6 cellular contexts compared by ENCODE assay signal in genomic region chr16:30076276-30076791, GRCh38. TPM values are rescaled to one million over a fixed set of nuclear protein-coding genes. Genes with fewer than 3 reads are reported as not detected.
A peak's percentile ranks its signal among the peaks of the same experiment; 100 is the strongest.
DNase-seq lines count a peak whose midpoint lies in the region.

No MANE protein-coding gene starts in this region.

- peaks cover 50% of the 10 kb centered on the region for H3K4me1 Mint-ChIP-seq in activated naive CD4-positive, alpha-beta T cell treated with anti-CD3 and anti-CD28 coated beads, Interleukin-2, amount 10 ng/mL, durations not matched to agents 7 days and 5 days

- H2BK5ac ChIP-seq in mesendoderm (ENCODE audit: low read length), result no peak overlapping the region

- peak; percentile 7 for DNase-seq in activated effector memory CD4-positive, alpha-beta T cell treated with Interleukin-2 at 50 U/mL for 16 hours
- no peak for DNase-seq in activated effector memory CD4-positive, alpha-beta T cell treated with anti-CD3 and anti-CD28 coated beads, Interleukin-2, amount 50 U/mL, for 16 hours
- DNase-seq in activated naive CD4-positive, alpha-beta T cell treated with anti-CD3 and anti-CD28 coated beads, Interleukin-2, amount 10 ng/mL, durations not matched to agents 7 days and 5 days, result peak; percentile 46
- DNase-seq in mesendoderm, result no peak
- DNase-seq in NCI-H1694 treated with DMSO at 0.1 percent for 48 hours (lab: John Stamatoyannopoulos, UW), result no peak
- DNase-seq in NCI-H510A treated with DMSO at 0.1 percent for 48 hours (lab: John Stamatoyannopoulos, UW), result no peak

- peak overlapping the region; percentile 93 for H3K27ac Mint-ChIP-seq in activated naive CD4-positive, alpha-beta T cell treated with anti-CD3 and anti-CD28 coated beads, Interleukin-2, amount 10 ng/mL, durations not matched to agents 7 days and 5 days

- H2BK15ac ChIP-seq in mesendoderm (replicated peaks; ENCODE audit: low read depth), result no peak overlapping the region

- peaks cover 31% of the 10 kb centered on the region for H3K79me2 ChIP-seq in mesendoderm (ENCODE audit: control insufficient read depth, insufficient read depth, low read length)

- peaks cover 2% of the 10 kb centered on the region for H3K4me1 ChIP-seq in mesendoderm (ENCODE audit: control insufficient read depth, low read depth, low read length)

- peak overlapping the region; percentile 25 for H3K27ac ChIP-seq in mesendoderm (ENCODE audit: low read depth, low read length)

- peak overlapping the region; percentile 99 for H3K56ac ChIP-seq in mesendoderm (ENCODE audit: low read length)

- CTCF ChIA-PET in activated naive CD4-positive, alpha-beta T cell treated with anti-CD3 and anti-CD28 coated beads, Interleukin-2, amount 10 ng/mL, durations not matched to agents 7 days and 5 days (lab: Charles Lee), result interaction anchor here (0.9 to 7.7 kb wide), 4 partner anchors 9 to 17 kb away, joined by 3 to 54 read pairs (median 6); partner anchors contain the start of genes ALDOA and TBX6

- peak overlapping the region; percentile 97 for H3K4me3 ChIP-seq in mesendoderm (ENCODE audit: low read length)

- H3K79me1 ChIP-seq in mesendoderm (ENCODE audit: low read length), result peaks cover 26% of the 10 kb centered on the region

- peak overlapping the region; percentile 75 for H3K18ac ChIP-seq in mesendoderm (ENCODE audit: low read length)

- no peak overlapping the region for H4K5ac ChIP-seq in mesendoderm (ENCODE audit: low read length)

- H3K27me3 ChIP-seq in mesendoderm (ENCODE audit: insufficient read depth, low read length, poor library complexity), result no peaks in the 10 kb centered on the region

- peak overlapping the region; percentile 97 for H3K4me2 ChIP-seq in mesendoderm (ENCODE audit: low read length)

- H3K27me3 Mint-ChIP-seq in activated naive CD4-positive, alpha-beta T cell treated with anti-CD3 and anti-CD28 coated beads, Interleukin-2, amount 10 ng/mL, durations not matched to agents 7 days and 5 days, result no peaks in the 10 kb centered on the region

- no peak overlapping the region for H2BK120ac ChIP-seq in mesendoderm (ENCODE audit: low read depth, low read length)

- peak overlapping the region; percentile 64 for H3K4ac ChIP-seq in mesendoderm (ENCODE audit: low read depth, low read length)

- H3K4me3 Mint-ChIP-seq in activated naive CD4-positive, alpha-beta T cell treated with anti-CD3 and anti-CD28 coated beads, Interleukin-2, amount 10 ng/mL, durations not matched to agents 7 days and 5 days, result peak overlapping the region; percentile 86

- no peak overlapping the region for H4K8ac ChIP-seq in mesendoderm (ENCODE audit: low read depth, low read length)

- H3K36me3 Mint-ChIP-seq in activated naive CD4-positive, alpha-beta T cell treated with anti-CD3 and anti-CD28 coated beads, Interleukin-2, amount 10 ng/mL, durations not matched to agents 7 days and 5 days, result peaks cover 51% of the 10 kb centered on the region

- H3K9ac ChIP-seq in mesendoderm (ENCODE audit: low read length), result peak overlapping the region; percentile 98

- no peaks in the 10 kb centered on the region for H3K9me3 Mint-ChIP-seq in activated naive CD4-positive, alpha-beta T cell treated with anti-CD3 and anti-CD28 coated beads, Interleukin-2, amount 10 ng/mL, durations not matched to agents 7 days and 5 days

- peak overlapping the region; percentile 24 for H3K23ac ChIP-seq in mesendoderm (ENCODE audit: low read length)

- H2AK5ac ChIP-seq in mesendoderm (ENCODE audit: low read length), result peak overlapping the region; percentile 65

- no CpG with 5 or more reads among the region's 33 CpGs for WGBS in mesendoderm (ENCODE audit: extremely low coverage, insufficient coverage, low lambda C conversion rate)

- H3K36me3 ChIP-seq in mesendoderm (ENCODE audit: control insufficient read depth, insufficient read depth, low read length), result peaks cover 13% of the 10 kb centered on the region

RNA-seq across cellular contexts. Expression of gene PPP4C, which starts 0.5 kb away (rescaled TPM):
- 94.2 TPM for polyA plus RNA-seq in mesendoderm (2013, experiment 1 of 2)
- polyA plus RNA-seq in mesendoderm (2013, experiment 2 of 2), result 93.5 TPM

RNA-seq across cellular contexts. Expression of gene ALDOA, which starts 10.8 kb away (rescaled TPM):
- polyA plus RNA-seq in mesendoderm (2013, experiment 1 of 2), result 759 TPM
- polyA plus RNA-seq in mesendoderm (2013, experiment 2 of 2), result 778 TPM

RNA-seq across cellular contexts. Expression of gene TBX6, which starts 15.4 kb away (rescaled TPM):
- 2.4 TPM for polyA plus RNA-seq in mesendoderm (2013, experiment 1 of 2)
- polyA plus RNA-seq in mesendoderm (2013, experiment 2 of 2), result 2.1 TPM

RNA-seq across cellular contexts. Expression of gene YPEL3, which starts 19.7 kb away (rescaled TPM):
- 26.3 TPM for polyA plus RNA-seq in mesendoderm (2013, experiment 1 of 2)
- polyA plus RNA-seq in mesendoderm (2013, experiment 2 of 2), result 26.0 TPM

RNA-seq across cellular contexts. Expression of gene GDPD3, which starts 37.0 kb away (rescaled TPM):
- 1.0 TPM for polyA plus RNA-seq in mesendoderm (2013, experiment 1 of 2)
- polyA plus RNA-seq in mesendoderm (2013, experiment 2 of 2), result 1.1 TPM

Comparison
In these comparisons a context has a peak if more than half of its experiments do, and no peak if none do; other contexts are left out.
1. DNase-seq: peak in activated effector memory CD4-positive, alpha-beta T cell treated with Interleukin-2 at 50 U/mL for 16 hours (single experiment) and activated naive CD4-positive, alpha-beta T cell treated with anti-CD3 and anti-CD28 coated beads, Interleukin-2, amount 10 ng/mL, durations not matched to agents 7 days and 5 days (single experiment); none in activated effector memory CD4-positive, alpha-beta T cell treated with anti-CD3 and anti-CD28 coated beads, Interleukin-2, amount 50 U/mL, for 16 hours (single experiment), mesendoderm (single experiment), NCI-H1694 treated with DMSO at 0.1 percent for 48 hours (single experiment) and NCI-H510A treated with DMSO at 0.1 percent for 48 hours (single experiment).